In the genomic region with DNA sequence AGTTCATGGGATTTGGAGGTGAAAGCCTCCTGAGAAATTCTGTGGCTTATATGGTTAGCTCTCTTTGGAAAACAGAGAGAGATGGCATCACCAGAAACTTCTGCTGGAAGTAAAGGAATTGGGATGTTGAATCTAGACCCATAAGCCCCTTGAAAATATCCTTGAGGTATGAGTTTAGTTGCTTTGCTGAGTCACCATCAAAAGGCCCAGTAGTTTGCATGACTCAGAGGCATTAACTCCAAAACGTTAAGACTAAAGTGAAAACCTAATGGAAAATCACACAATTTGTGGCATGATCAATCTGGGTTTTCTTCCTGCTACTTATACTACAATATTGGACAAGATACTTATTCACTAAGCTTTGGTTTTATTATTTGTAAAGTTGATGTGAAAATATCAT, we compare ENCODE assay signal across 2 cellular contexts.
A peak's percentile ranks its signal among the peaks of the same experiment; 100 is the strongest.
TF ChIP-seq lines count a peak whose summit lies in the region.

No MANE protein-coding gene starts in this region.

TF ChIP-seq in IMR-90, 13 proteins besides CTCF, POLR2A, EP300 and RAD21:
- TF ChIP-seq SMC3 (IDR thresholded peaks at IDR 0.05; ENCODE audit: low read depth, low read length) (no peak), MXI1 (IDR thresholded peaks at IDR 0.05; ENCODE audit: borderline replicate concordance, low read depth, low read length) (no peak), RCOR1 (IDR thresholded peaks at IDR 0.05; ENCODE audit: insufficient replicate concordance, low read length) (no peak), MAZ (IDR thresholded peaks at IDR 0.05; ENCODE audit: borderline replicate concordance, low read depth, low read length) (no peak), FOS (IDR thresholded peaks at IDR 0.05; ENCODE audit: low read depth, low read length) (peak; percentile 53), CHD1 (IDR thresholded peaks at IDR 0.05; ENCODE audit: low read depth, low read length) (no peak), NFE2L2 (IDR thresholded peaks at IDR 0.05; ENCODE audit: low read depth, low read length) (peak; percentile 67), MAFK (IDR thresholded peaks at IDR 0.05; ENCODE audit: low read depth, low read length) (peak; percentile 38), CEBPB (IDR thresholded peaks at IDR 0.05; ENCODE audit: low read depth, low read length) (no peak), RFX5 (IDR thresholded peaks at IDR 0.05; ENCODE audit: low read depth, low read length) (no peak), BHLHE40 (IDR thresholded peaks at IDR 0.05; ENCODE audit: low read depth, low read length) (no peak)
- TF ChIP-seq, protein P1, sequence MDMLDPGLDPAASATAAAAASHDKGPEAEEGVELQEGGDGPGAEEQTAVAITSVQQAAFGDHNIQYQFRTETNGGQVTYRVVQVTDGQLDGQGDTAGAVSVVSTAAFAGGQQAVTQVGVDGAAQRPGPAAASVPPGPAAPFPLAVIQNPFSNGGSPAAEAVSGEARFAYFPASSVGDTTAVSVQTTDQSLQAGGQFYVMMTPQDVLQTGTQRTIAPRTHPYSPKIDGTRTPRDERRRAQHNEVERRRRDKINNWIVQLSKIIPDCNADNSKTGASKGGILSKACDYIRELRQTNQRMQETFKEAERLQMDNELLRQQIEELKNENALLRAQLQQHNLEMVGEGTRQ (IDR thresholded peaks at IDR 0.05; ENCODE audit: low read depth, low read length) = no peak
- TF ChIP-seq, protein P2, sequence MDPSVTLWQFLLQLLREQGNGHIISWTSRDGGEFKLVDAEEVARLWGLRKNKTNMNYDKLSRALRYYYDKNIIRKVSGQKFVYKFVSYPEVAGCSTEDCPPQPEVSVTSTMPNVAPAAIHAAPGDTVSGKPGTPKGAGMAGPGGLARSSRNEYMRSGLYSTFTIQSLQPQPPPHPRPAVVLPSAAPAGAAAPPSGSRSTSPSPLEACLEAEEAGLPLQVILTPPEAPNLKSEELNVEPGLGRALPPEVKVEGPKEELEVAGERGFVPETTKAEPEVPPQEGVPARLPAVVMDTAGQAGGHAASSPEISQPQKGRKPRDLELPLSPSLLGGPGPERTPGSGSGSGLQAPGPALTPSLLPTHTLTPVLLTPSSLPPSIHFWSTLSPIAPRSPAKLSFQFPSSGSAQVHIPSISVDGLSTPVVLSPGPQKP (IDR thresholded peaks at IDR 0.05; ENCODE audit: borderline replicate concordance, low read depth, low read length) = no peak
TF ChIP-seq in IMR-90: peak in this region for 3.

TF ChIP-seq in GM23338, 12 proteins besides CTCF, POLR2A, EP300 and RAD21:
- TF ChIP-seq ZNF114 (CRISPR knock-in tag; IDR thresholded peaks at IDR 0.05) (no peak), NANOG (IDR thresholded peaks at IDR 0.05; ENCODE audit: borderline replicate concordance) (no peak), ZNF331 (CRISPR knock-in tag; IDR thresholded peaks at IDR 0.05; ENCODE audit: low read depth) (no peak)
- TF ChIP-seq, protein P3, sequence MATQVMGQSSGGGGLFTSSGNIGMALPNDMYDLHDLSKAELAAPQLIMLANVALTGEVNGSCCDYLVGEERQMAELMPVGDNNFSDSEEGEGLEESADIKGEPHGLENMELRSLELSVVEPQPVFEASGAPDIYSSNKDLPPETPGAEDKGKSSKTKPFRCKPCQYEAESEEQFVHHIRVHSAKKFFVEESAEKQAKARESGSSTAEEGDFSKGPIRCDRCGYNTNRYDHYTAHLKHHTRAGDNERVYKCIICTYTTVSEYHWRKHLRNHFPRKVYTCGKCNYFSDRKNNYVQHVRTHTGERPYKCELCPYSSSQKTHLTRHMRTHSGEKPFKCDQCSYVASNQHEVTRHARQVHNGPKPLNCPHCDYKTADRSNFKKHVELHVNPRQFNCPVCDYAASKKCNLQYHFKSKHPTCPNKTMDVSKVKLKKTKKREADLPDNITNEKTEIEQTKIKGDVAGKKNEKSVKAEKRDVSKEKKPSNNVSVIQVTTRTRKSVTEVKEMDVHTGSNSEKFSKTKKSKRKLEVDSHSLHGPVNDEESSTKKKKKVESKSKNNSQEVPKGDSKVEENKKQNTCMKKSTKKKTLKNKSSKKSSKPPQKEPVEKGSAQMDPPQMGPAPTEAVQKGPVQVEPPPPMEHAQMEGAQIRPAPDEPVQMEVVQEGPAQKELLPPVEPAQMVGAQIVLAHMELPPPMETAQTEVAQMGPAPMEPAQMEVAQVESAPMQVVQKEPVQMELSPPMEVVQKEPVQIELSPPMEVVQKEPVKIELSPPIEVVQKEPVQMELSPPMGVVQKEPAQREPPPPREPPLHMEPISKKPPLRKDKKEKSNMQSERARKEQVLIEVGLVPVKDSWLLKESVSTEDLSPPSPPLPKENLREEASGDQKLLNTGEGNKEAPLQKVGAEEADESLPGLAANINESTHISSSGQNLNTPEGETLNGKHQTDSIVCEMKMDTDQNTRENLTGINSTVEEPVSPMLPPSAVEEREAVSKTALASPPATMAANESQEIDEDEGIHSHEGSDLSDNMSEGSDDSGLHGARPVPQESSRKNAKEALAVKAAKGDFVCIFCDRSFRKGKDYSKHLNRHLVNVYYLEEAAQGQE (IDR thresholded peaks at IDR 0.05; ENCODE audit: unreplicated experiment) = no peak
